In the genomic region with DNA sequence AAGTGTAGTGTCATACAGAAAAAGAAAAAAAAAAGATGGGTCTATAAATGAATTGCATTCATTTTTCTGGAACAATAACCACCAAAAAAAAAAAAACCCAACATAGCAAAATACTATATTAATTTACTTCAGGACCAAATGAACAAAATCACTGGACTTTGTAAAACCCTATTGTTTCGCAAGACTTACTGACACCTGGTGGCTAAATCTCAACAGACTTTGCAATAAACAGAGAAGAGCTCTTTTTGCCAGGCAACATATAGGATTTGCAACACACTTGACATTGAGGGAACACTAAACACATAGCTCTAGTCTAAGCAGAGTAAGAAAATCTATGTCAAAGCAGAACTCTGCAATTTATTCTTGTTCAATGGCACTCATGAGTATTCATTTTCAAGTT, we compare ENCODE assay signal across 12 cellular contexts.
A peak's percentile ranks its signal among the peaks of the same experiment; 100 is the strongest.
DNase-seq lines count a peak whose midpoint lies in the region; ATAC-seq, FAIRE-seq and TF ChIP-seq lines count a peak whose summit lies in the region.
"Had no signal": no experiment of that assay in that cellular context is flagged by ENCODE, and none has a peak within 500 bp of the region (broad histone marks: within the 10 kb centered on the region; RNA-seq: fewer than 3 reads in every experiment).

No MANE protein-coding gene starts in this region.

- H3K36me3 ChIP-seq in Caco-2 (ENCODE audit: control insufficient read depth, insufficient read depth, low read length) (no peaks in the 10 kb centered on the region), KMS-11 (ENCODE audit: insufficient read depth) (no peaks in the 10 kb centered on the region)
- H3K36me3 ChIP-seq: suprapubic skin had no signal

- H3K27ac ChIP-seq in KMS-11 (no peak overlapping the region), VCaP (no peak overlapping the region), right cardiac atrium (ENCODE audit: low read length) (no peak overlapping the region)
- H3K27ac ChIP-seq: suprapubic skin had no signal

- H3K4me1 Mint-ChIP-seq in Caco-2 (ENCODE audit: low read depth, unreplicated experiment), result no peaks in the 10 kb centered on the region
- H3K4me1 Mint-ChIP-seq: central memory CD8-positive, alpha-beta T cell had no signal

- FAIRE-seq in islet of Langerhans (lab: Jason Lieb, UNC), result peak; percentile 97

- POLR2A ChIA-PET in Caco-2 (lab: Charles Lee), result no interaction called here

- WGBS in right cardiac atrium, result 87% methylated on average over 1 of the region's 1 CpG

- no peaks in the 10 kb centered on the region for H4K20me1 ChIP-seq in KMS-11 (ENCODE audit: insufficient read depth)

- no peak overlapping the region for H3K9ac ChIP-seq in KMS-11

- peak; percentile 25 to 37 for TF ChIP-seq CTCF in Caco-2 (IDR thresholded peaks at IDR 0.05; ENCODE audit: insufficient read depth in 1 of 2, low read depth in 1 of 2, low read length in 1 of 2, severe bottlenecking in 1 of 2, unreplicated experiment in 1 of 2)
- TF ChIP-seq CTCF in KMS-11 (conservative IDR thresholded peaks at IDR 0.05; ENCODE audit: low read depth, low read length), result peak; percentile 51
- TF ChIP-seq CTCF in VCaP (conservative IDR thresholded peaks at IDR 0.05), result peak; percentile 81

- DNase-seq in Caco-2, result peak in 1 of 2 experiments; percentile 4
- DNase-seq in right cardiac atrium, result no peak
- no peak for DNase-seq in stimulated activated CD8-positive, alpha-beta memory T cell treated with anti-CD3 and anti-CD28 coated beads, Interleukin-4, amount 100 ng/mL, for 48 hours
- no peak for DNase-seq in sciatic nerve (ENCODE audit: low spot score)
- DNase-seq: activated CD4-positive, alpha-beta T cell treated with anti-CD3 and anti-CD28 coated beads, Interleukin-2, amount 50 U/mL, for 4 hours; stimulated activated CD4-positive, alpha-beta T cell treated with anti-CD3 and anti-CD28 coated beads, Interleukin-12 subunit alpha, Interleukin-12 subunit beta, amount 100 ng/mL, for 4 hours had no signal

- H3K27me3 ChIP-seq in Caco-2 (replicated peaks; ENCODE audit: control insufficient read depth, insufficient read depth, low read length) (no peaks in the 10 kb centered on the region), KMS-11 (ENCODE audit: insufficient read depth, low read depth) (no peaks in the 10 kb centered on the region), right cardiac atrium (ENCODE audit: control insufficient read depth, insufficient read depth) (no peaks in the 10 kb centered on the region)
- H3K27me3 ChIP-seq: suprapubic skin had no signal

- ATAC-seq in HG02642 (IDR thresholded peaks at IDR 0.05; ENCODE audit: poor library complexity, unreplicated experiment), result no peak
- ATAC-seq in right cardiac atrium, result no peak
- no peak for ATAC-seq in sciatic nerve

- H3K4me2 ChIP-seq in KMS-11, result no peak overlapping the region

- no peaks in the 10 kb centered on the region for H3K79me2 ChIP-seq in KMS-11 (ENCODE audit: insufficient read depth, low read depth)

- H3K9me3 Mint-ChIP-seq in Caco-2 (ENCODE audit: unreplicated experiment), result no peaks in the 10 kb centered on the region

- BruUV-seq in Caco-2 (replicated peaks; lab: Mats Ljungman, UMichigan), result no TSS peak

- no peaks in the 10 kb centered on the region for H3K36me3 Mint-ChIP-seq in Caco-2 (ENCODE audit: insufficient read depth, unreplicated experiment)

- no peak overlapping the region for H3K27ac Mint-ChIP-seq in Caco-2 (ENCODE audit: unreplicated experiment)

- no peaks in the 10 kb centered on the region for H3K9me3 ChIP-seq in Caco-2
- no peaks in the 10 kb centered on the region for H3K9me3 ChIP-seq in right cardiac atrium (ENCODE audit: control insufficient read depth, low read length)
- H3K9me3 ChIP-seq: suprapubic skin had no signal

- no peak overlapping the region for H2AFZ ChIP-seq in KMS-11 (ENCODE audit: low read depth)

- H3K4me1 ChIP-seq in Caco-2 (no peaks in the 10 kb centered on the region), KMS-11 (ENCODE audit: low read depth, poor library complexity, severe bottlenecking) (no peaks in the 10 kb centered on the region), right cardiac atrium (ENCODE audit: control insufficient read depth, insufficient read depth, low read length) (no peaks in the 10 kb centered on the region)
- H3K4me1 ChIP-seq: suprapubic skin had no signal

- no peaks in the 10 kb centered on the region for H3K27me3 Mint-ChIP-seq in Caco-2 (ENCODE audit: insufficient read depth, unreplicated experiment)
- H3K27me3 Mint-ChIP-seq: central memory CD8-positive, alpha-beta T cell had no signal

- no peak overlapping the region for H3K4me3 ChIP-seq in Caco-2 (ENCODE audit: low read depth, low read length)
- H3K4me3 ChIP-seq in KMS-11 (IDR thresholded peaks at IDR 0.05; ENCODE audit: insufficient read depth, low read depth, low read length), result no peak overlapping the region
- H3K4me3 ChIP-seq in right cardiac atrium (ENCODE audit: low read length), result no peak overlapping the region
- H3K4me3 ChIP-seq: suprapubic skin had no signal

- CTCF ChIA-PET in Caco-2 (lab: Charles Lee), result interaction anchor here (0.7 kb wide), 1 partner anchor 1424 kb away, joined by 3 read pairs; no protein-coding TSS in a partner anchor

- no peak overlapping the region for H3K4me3 Mint-ChIP-seq in Caco-2 (ENCODE audit: unreplicated experiment)
- H3K4me3 Mint-ChIP-seq: central memory CD8-positive, alpha-beta T cell had no signal

- intact Hi-C loops in Caco-2 (cut with micrococcal nuclease; ENCODE audit: unreplicated experiment), result loop anchor here (5.0 kb wide), 1 partner anchor 551 kb away; no protein-coding TSS in a partner anchor
- intact Hi-C loops in right cardiac atrium (cut with DNase I), result no loop called here
- intact Hi-C loops in sciatic nerve (cut with DNase I), result no loop called here

Comparison
In these comparisons a context has a peak if more than half of its experiments do, and no peak if none do; other contexts are left out.
1. CTCF ChIP-seq: peak in every context shown above with its lines; median percentile 81 in VCaP; 51 in KMS-11; 31 in Caco-2.